Comparison of ENCODE assay signal across 1 cellular context in genomic region chr7:115357213-115357999, GRCh38.
TF ChIP-seq lines count a peak whose summit lies in the region.

No MANE protein-coding gene starts in this region.

TF ChIP-seq in GM23338, 12 proteins besides CTCF, POLR2A, EP300 and RAD21 (continued from another document):
- TF ChIP-seq ZNF462 (CRISPR knock-in tag; IDR thresholded peaks at IDR 0.05) (no peak), STAT1 (IDR thresholded peaks at IDR 0.05; ENCODE audit: unreplicated experiment) (no peak), REST (IDR thresholded peaks at IDR 0.05; ENCODE audit: unreplicated experiment) (no peak), POLR2AphosphoS5 (IDR thresholded peaks at IDR 0.05; ENCODE audit: low read depth) (no peak), ZNF331 (CRISPR knock-in tag; IDR thresholded peaks at IDR 0.05; ENCODE audit: low read depth) (no peak), ZNF114 (CRISPR knock-in tag; IDR thresholded peaks at IDR 0.05) (no peak), ETS1 (IDR thresholded peaks at IDR 0.05) (no peak), EZH2 (IDR thresholded peaks at IDR 0.05; ENCODE audit: low read depth, unreplicated experiment) (no peak), EZH2phosphoT487 (IDR thresholded peaks at IDR 0.05; ENCODE audit: unreplicated experiment) (no peak)
TF ChIP-seq in GM23338: peak in this region for 0.
